24 cellular contexts compared by ENCODE assay signal in genomic region chr13:58827904-58828303, GRCh38.
"Had no signal": no experiment of that assay in that cellular context is flagged by ENCODE, and none has a peak within 500 bp of the region (broad histone marks: within the 10 kb centered on the region; RNA-seq: fewer than 3 reads in every experiment).

No MANE protein-coding gene starts in this region.

- H3K4me3 ChIP-seq: colonic mucosa, coronary artery, dorsolateral prefrontal cortex, esophagus muscularis mucosa, esophagus squamous epithelium, gastrocnemius medialis, gastroesophageal sphincter, heart left ventricle, heart right ventricle had no signal

- H3K9me3 ChIP-seq: colonic mucosa, esophagus muscularis mucosa, gastrocnemius medialis, gastroesophageal sphincter had no signal

- H3K27me3 ChIP-seq: colonic mucosa, dorsolateral prefrontal cortex, esophagus muscularis mucosa, esophagus squamous epithelium, foreskin keratinocyte, gastrocnemius medialis, gastroesophageal sphincter, heart left ventricle, heart right ventricle had no signal

- ATAC-seq: effector memory CD8-positive, alpha-beta T cell; esophagus mucosa; foreskin keratinocyte; gastrocnemius medialis; gastroesophageal sphincter; heart left ventricle; heart right ventricle had no signal

- H3K36me3 ChIP-seq: colonic mucosa, esophagus muscularis mucosa, esophagus squamous epithelium, gastrocnemius medialis, gastroesophageal sphincter, heart left ventricle, heart right ventricle had no signal

- DNase-seq: colonic mucosa; cortex of kidney; dermis blood vessel endothelial cell; dorsolateral prefrontal cortex; effector CD4-positive, alpha-beta T cell; effector CD8-positive, alpha-beta T cell; effector memory CD4-positive, alpha-beta T cell; effector memory CD8-positive, alpha-beta T cell; endodermal cell; erythroblast; esophagus squamous epithelium; foreskin fibroblast; foreskin keratinocyte; foreskin melanocyte; gastrocnemius medialis; glutamatergic neuron; head of caudate nucleus; heart left ventricle; heart right ventricle had no signal

- H3K27ac ChIP-seq: colonic mucosa, coronary artery, dorsolateral prefrontal cortex, epithelial cell of prostate, esophagus muscularis mucosa, esophagus squamous epithelium, foreskin keratinocyte, gastrocnemius medialis, gastroesophageal sphincter, heart left ventricle, heart right ventricle had no signal
